Comparison of ENCODE assay signal across 19 cellular contexts in genomic region chr15:70260580-70260979, GRCh38.
DNase-seq lines count a peak whose midpoint lies in the region; ATAC-seq, FAIRE-seq and TF ChIP-seq lines count a peak whose summit lies in the region.
"Had no signal": no experiment of that assay in that cellular context is flagged by ENCODE, and none has a peak within 500 bp of the region (broad histone marks: within the 10 kb centered on the region; RNA-seq: fewer than 3 reads in every experiment).

No MANE protein-coding gene starts in this region.

- H3K9me3 ChIP-seq in SU-DHL-6 (ENCODE audit: insufficient read depth, low read length) (no peaks in the 10 kb centered on the region), kidney (ENCODE audit: control insufficient read depth in 1 of 2, low read length in 2 of 2) (no peaks in the 10 kb centered on the region), trophoblast cell (ENCODE audit: insufficient read depth, low read depth, low read length) (no peaks in the 10 kb centered on the region)
- H3K9me3 ChIP-seq: A549 had no signal

- H3K9me3 Mint-ChIP-seq in natural killer cell treated with Interleukin-12 subunit alpha and Interleukin-12 subunit beta and Interleukin-15 and Interleukin-18, amount 100 ng/mL, for 72 hours: no peaks in the 10 kb centered on the region
- H3K9me3 Mint-ChIP-seq in natural killer cell: no peaks in the 10 kb centered on the region
- no peaks in the 10 kb centered on the region for H3K9me3 Mint-ChIP-seq in activated CD4-positive, alpha-beta T cell treated with anti-CD3 and anti-CD28 coated beads, Interleukin-2, amount 10 ng/mL, durations not matched to agents 7 days and 5 days
- H3K9me3 Mint-ChIP-seq: GM23338 had no signal

- H2BK5ac ChIP-seq in trophoblast cell (ENCODE audit: low read depth, low read length, poor library complexity): no peak overlapping the region

- H3K36me3 Mint-ChIP-seq in natural killer cell treated with Interleukin-12 subunit alpha and Interleukin-12 subunit beta and Interleukin-15 and Interleukin-18, amount 100 ng/mL, for 72 hours: no peaks in the 10 kb centered on the region
- H3K36me3 Mint-ChIP-seq in natural killer cell: no peaks in the 10 kb centered on the region
- H3K36me3 Mint-ChIP-seq in activated CD4-positive, alpha-beta T cell treated with anti-CD3 and anti-CD28 coated beads, Interleukin-2, amount 10 ng/mL, durations not matched to agents 7 days and 5 days (ENCODE audit: low read depth): no peaks in the 10 kb centered on the region

- H3K9me2 ChIP-seq in SU-DHL-6 (replicated peaks; ENCODE audit: insufficient read depth, low read length): no peaks in the 10 kb centered on the region

- POLR2A ChIA-PET in activated CD4-positive, alpha-beta T cell treated with anti-CD3 and anti-CD28 coated beads, Interleukin-2, amount 10 ng/mL, durations not matched to agents 7 days and 5 days (lab: Charles Lee): no interaction called here

- no peak overlapping the region for H4K91ac ChIP-seq in trophoblast cell (ENCODE audit: low read depth, low read length)

- H3K27me3 ChIP-seq in SU-DHL-6 (ENCODE audit: low read length): no peaks in the 10 kb centered on the region
- H3K27me3 ChIP-seq in trophoblast cell (ENCODE audit: insufficient read depth, low read length): no peaks in the 10 kb centered on the region

- H2BK120ac ChIP-seq in trophoblast cell (ENCODE audit: insufficient read depth, low read length, poor library complexity): no peak overlapping the region

- peak overlapping the region; percentile 80 for H3K27ac ChIP-seq in SU-DHL-6 (ENCODE audit: low read depth, low read length)
- H3K27ac ChIP-seq in kidney (ENCODE audit: low read depth in 2 of 2, low read length in 2 of 2): no peak overlapping the region
- H3K27ac ChIP-seq in trophoblast cell (ENCODE audit: low read depth, low read length): no peak overlapping the region
- H3K27ac ChIP-seq: A549, BLaER1 had no signal

- DNase-seq in natural killer cell treated with Interleukin-12 subunit alpha and Interleukin-12 subunit beta and Interleukin-15 and Interleukin-18, amount 100 ng/mL, for 72 hours (ENCODE audit: low spot score): no peak
- DNase-seq in natural killer cell: no peak
- peak; percentile 48 for DNase-seq in kidney
- DNase-seq in activated CD4-positive, alpha-beta T cell treated with anti-CD3 and anti-CD28 coated beads, Interleukin-2, amount 10 ng/mL, durations not matched to agents 7 days and 5 days: no peak
- no peak for DNase-seq in head of caudate nucleus
- no peak for DNase-seq in trophoblast cell
- DNase-seq: DMS 273 treated with DMSO at 0.1 percent for 48 hours, MV-4-11, NCI-H1694 treated with DMSO at 0.1 percent for 48 hours, NCI-H748 treated with DMSO at 0.1 percent for 48 hours had no signal

- H3K36me3 ChIP-seq in SU-DHL-6 (ENCODE audit: low read length) (no peaks in the 10 kb centered on the region), kidney (ENCODE audit: control insufficient read depth in 1 of 2, insufficient read depth in 2 of 2, low read length in 2 of 2) (no peaks in the 10 kb centered on the region), trophoblast cell (ENCODE audit: control insufficient read depth in 1 of 2, insufficient read depth in 2 of 2, low read length in 2 of 2) (no peaks in the 10 kb centered on the region)
- H3K36me3 ChIP-seq: BLaER1 had no signal

- H3K4me1 ChIP-seq in kidney (ENCODE audit: control insufficient read depth in 1 of 2, insufficient read depth in 1 of 2, low read depth in 1 of 2, low read length in 2 of 2): peaks cover 16 to 23% of the 10 kb centered on the region in 2 donors
- peaks cover 8 to 9% of the 10 kb centered on the region in 2 experiments for H3K4me1 ChIP-seq in trophoblast cell (ENCODE audit: control insufficient read depth in 1 of 2, insufficient read depth in 2 of 2, low read length in 2 of 2)
- H3K4me1 ChIP-seq: A549 had no signal

- H2AFZ ChIP-seq in SU-DHL-6 (ENCODE audit: low read depth, low read length, severe bottlenecking) (no peak overlapping the region), trophoblast cell (ENCODE audit: insufficient read depth, low read length, poor library complexity) (no peak overlapping the region)
- H2AFZ ChIP-seq: GM23338 had no signal

- H3K27me3 Mint-ChIP-seq in natural killer cell treated with Interleukin-12 subunit alpha and Interleukin-12 subunit beta and Interleukin-15 and Interleukin-18, amount 100 ng/mL, for 72 hours: peaks cover 20 to 32% of the 10 kb centered on the region in 2 donors
- peaks cover 24 to 28% of the 10 kb centered on the region in 2 donors for H3K27me3 Mint-ChIP-seq in natural killer cell (ENCODE audit: low read depth in 2 of 2)
- peaks cover 13% of the 10 kb centered on the region for H3K27me3 Mint-ChIP-seq in activated CD4-positive, alpha-beta T cell treated with anti-CD3 and anti-CD28 coated beads, Interleukin-2, amount 10 ng/mL, durations not matched to agents 7 days and 5 days

- CTCF ChIA-PET in activated CD4-positive, alpha-beta T cell treated with anti-CD3 and anti-CD28 coated beads, Interleukin-2, amount 10 ng/mL, durations not matched to agents 7 days and 5 days (lab: Charles Lee): interaction anchor here (1.3 kb wide), 1 partner anchor 40 kb away, joined by 4 read pairs; no protein-coding TSS in a partner anchor

- TF ChIP-seq CTCF in natural killer cell (IDR thresholded peaks at IDR 0.05): no peak
- TF ChIP-seq CTCF in SU-DHL-6 (IDR thresholded peaks at IDR 0.05; ENCODE audit: insufficient read depth, low read length, poor library complexity, severe bottlenecking): no peak
- no peak for TF ChIP-seq CTCF in kidney (IDR thresholded peaks at IDR 0.05; ENCODE audit: borderline replicate concordance, extremely low read depth, insufficient read depth)

- H2AK5ac ChIP-seq in trophoblast cell (ENCODE audit: low read length): no peak overlapping the region

- H3K18ac ChIP-seq in trophoblast cell (ENCODE audit: low read length): no peak overlapping the region

- no peak overlapping the region for H4K8ac ChIP-seq in trophoblast cell (ENCODE audit: low read depth, low read length)

- no CpG with 5 or more reads among the region's 7 CpGs for WGBS in trophoblast cell (ENCODE audit: extremely low coverage, insufficient coverage, insufficient read length)

- no peaks in the 10 kb centered on the region for H4K20me1 ChIP-seq in SU-DHL-6 (ENCODE audit: low read depth, low read length)

- no peak overlapping the region for H2BK12ac ChIP-seq in trophoblast cell (ENCODE audit: low read length)

- H3K4me2 ChIP-seq in SU-DHL-6 (ENCODE audit: low read depth, low read length, poor library complexity, severe bottlenecking): no peak overlapping the region
- H3K4me2 ChIP-seq in trophoblast cell (ENCODE audit: low read length): no peak overlapping the region
- H3K4me2 ChIP-seq: A549, GM23338 had no signal

- intact Hi-C loops in natural killer cell (cut with micrococcal nuclease): no loop called here
- intact Hi-C loops in kidney (cut with DNase I): no loop called here
- intact Hi-C loops in head of caudate nucleus (cut with DNase I): no loop called here

- no peak overlapping the region for H3K4ac ChIP-seq in trophoblast cell (ENCODE audit: low read depth, low read length)

- H3K79me2 ChIP-seq in SU-DHL-6 (ENCODE audit: insufficient read depth, low read length) (no peaks in the 10 kb centered on the region), trophoblast cell (ENCODE audit: control insufficient read depth, insufficient read depth, low read length, poor library complexity) (no peaks in the 10 kb centered on the region)

- H4K12ac ChIP-seq in trophoblast cell (ENCODE audit: low read depth, low read length): no peak overlapping the region

- no peak overlapping the region for H3K14ac ChIP-seq in trophoblast cell (ENCODE audit: low read length)

- H3K4me3 Mint-ChIP-seq in natural killer cell treated with Interleukin-12 subunit alpha and Interleukin-12 subunit beta and Interleukin-15 and Interleukin-18, amount 100 ng/mL, for 72 hours: peak overlapping the region; percentile 5
- no peak overlapping the region for H3K4me3 Mint-ChIP-seq in natural killer cell
- H3K4me3 Mint-ChIP-seq in activated CD4-positive, alpha-beta T cell treated with anti-CD3 and anti-CD28 coated beads, Interleukin-2, amount 10 ng/mL, durations not matched to agents 7 days and 5 days: no peak overlapping the region
- H3K4me3 Mint-ChIP-seq: GM23338 had no signal

- H3K4me3 ChIP-seq in SU-DHL-6 (ENCODE audit: insufficient read depth, low read length, poor library complexity, severe bottlenecking) (no peak overlapping the region), kidney (ENCODE audit: low read length in 2 of 2) (no peak overlapping the region), trophoblast cell (ENCODE audit: low read depth, low read length) (no peak overlapping the region)
- H3K4me3 ChIP-seq: A549, BLaER1, GM23338, K562 had no signal

- no peak for FAIRE-seq in kidney (lab: Jason Lieb, UNC)
- FAIRE-seq: A549, G401.6, K562, RCC 7860 had no signal

- H3K4me1 Mint-ChIP-seq in natural killer cell treated with Interleukin-12 subunit alpha and Interleukin-12 subunit beta and Interleukin-15 and Interleukin-18, amount 100 ng/mL, for 72 hours (ENCODE audit: low read depth in 2 of 2): peaks cover 32 to 39% of the 10 kb centered on the region in 2 donors
- H3K4me1 Mint-ChIP-seq in natural killer cell: peaks cover 52 to 72% of the 10 kb centered on the region in 2 donors
- peaks cover 50% of the 10 kb centered on the region for H3K4me1 Mint-ChIP-seq in activated CD4-positive, alpha-beta T cell treated with anti-CD3 and anti-CD28 coated beads, Interleukin-2, amount 10 ng/mL, durations not matched to agents 7 days and 5 days

- no peak overlapping the region for H3K27ac Mint-ChIP-seq in natural killer cell treated with Interleukin-12 subunit alpha and Interleukin-12 subunit beta and Interleukin-15 and Interleukin-18, amount 100 ng/mL, for 72 hours
- H3K27ac Mint-ChIP-seq in natural killer cell: no peak overlapping the region
- H3K27ac Mint-ChIP-seq in activated CD4-positive, alpha-beta T cell treated with anti-CD3 and anti-CD28 coated beads, Interleukin-2, amount 10 ng/mL, durations not matched to agents 7 days and 5 days: no peak overlapping the region
- H3K27ac Mint-ChIP-seq: GM23338 had no signal

- ATAC-seq in natural killer cell treated with Interleukin-12 subunit alpha and Interleukin-12 subunit beta and Interleukin-15 and Interleukin-18, amount 100 ng/mL, for 72 hours: no peak
- ATAC-seq in natural killer cell (no peak), GM21786 (IDR thresholded peaks at IDR 0.05; ENCODE audit: unreplicated experiment) (no peak)
- ATAC-seq: Right ventricle myocardium inferior had no signal

- peaks cover 42% of the 10 kb centered on the region for H3F3A ChIP-seq in SU-DHL-6 (ENCODE audit: insufficient read depth)

- no peaks in the 10 kb centered on the region for H3K79me1 ChIP-seq in trophoblast cell (ENCODE audit: low read length)

- H3K23ac ChIP-seq in trophoblast cell (ENCODE audit: low read length): no peak overlapping the region

- H3K9ac ChIP-seq in SU-DHL-6 (ENCODE audit: low read length): no peak overlapping the region
- no peak overlapping the region for H3K9ac ChIP-seq in kidney (ENCODE audit: low read length in 2 of 2)
- no peak overlapping the region for H3K9ac ChIP-seq in trophoblast cell (ENCODE audit: low read length)
- H3K9ac ChIP-seq: BLaER1 had no signal
